20 cellular contexts compared by ENCODE assay signal in the genomic region with DNA sequence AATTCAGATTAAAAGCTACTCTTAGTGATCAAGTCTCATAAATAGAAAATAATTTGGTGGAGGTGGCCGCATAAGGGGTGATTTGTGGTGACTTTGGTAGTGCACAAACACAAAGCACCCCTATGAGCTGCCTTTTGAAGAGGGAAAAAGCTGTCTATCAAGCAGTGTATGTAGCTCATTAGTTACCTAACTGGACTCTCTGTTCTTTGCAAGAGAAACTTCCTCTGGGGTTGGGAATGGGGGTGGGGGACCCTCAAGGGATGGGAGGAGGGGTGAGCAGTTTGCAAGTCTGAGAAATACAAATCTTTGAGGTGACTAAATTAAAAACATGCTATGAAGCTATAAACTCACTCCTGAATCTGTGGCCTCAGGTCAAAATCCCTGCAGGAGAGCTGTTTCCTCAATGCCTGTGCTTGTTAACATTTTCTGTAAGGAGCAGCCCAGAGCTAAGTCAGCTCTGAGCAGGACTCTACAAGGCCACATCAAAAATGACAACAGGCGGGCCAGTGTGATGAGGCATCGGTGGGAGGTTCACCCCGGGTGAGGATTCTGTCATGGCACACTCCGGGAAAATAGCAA. TPM values are rescaled to one million over a fixed set of nuclear protein-coding genes. Genes with fewer than 3 reads are reported as not detected.
A peak's percentile ranks its signal among the peaks of the same experiment; 100 is the strongest.
DNase-seq lines count a peak whose midpoint lies in the region; ATAC-seq and TF ChIP-seq lines count a peak whose summit lies in the region.
"Had no signal": no experiment of that assay in that cellular context is flagged by ENCODE, and none has a peak within 500 bp of the region (broad histone marks: within the 10 kb centered on the region; RNA-seq: fewer than 3 reads in every experiment).

No MANE protein-coding gene starts in this region.

- H3K9me3 ChIP-seq in NT2/D1 (ENCODE audit: insufficient read depth, low read length) (peaks cover 2% of the 10 kb centered on the region; the same call in 1 of the 2 replicates), mammary epithelial cell (replicated peaks; ENCODE audit: insufficient read depth, low read length) (no peaks in the 10 kb centered on the region), esophagus muscularis mucosa (no peaks in the 10 kb centered on the region)
- H3K9me3 ChIP-seq: heart left ventricle, left lung, vagina had no signal

- CTCF ChIA-PET in activated CD8-positive, alpha-beta T cell treated with anti-CD3 and anti-CD28 coated beads for 36 hours (lab: Charles Lee) = interaction anchor here (1.0 to 1.9 kb wide), 11 partner anchors 12 to 87 kb away, joined by 3 to 6 read pairs (median 4); no protein-coding TSS in a partner anchor
- CTCF ChIA-PET in activated CD8-positive, alpha-beta T cell treated with anti-CD3 and anti-CD28 coated beads, Interleukin-2, amount 10 ng/mL, durations not matched to agents 7 days and 5 days (lab: Charles Lee) = interaction anchor here (0.6 to 2.3 kb wide), 16 partner anchors 11 to 442 kb away, joined by 3 to 11 read pairs (median 3); no protein-coding TSS in a partner anchor
- CTCF ChIA-PET in mammary epithelial cell (lab: Charles Lee; ENCODE audit: low non-redundant PET) = interaction anchor here (0.6 kb wide), 2 partner anchors 42 to 534 kb away, joined by 5 to 6 read pairs; no protein-coding TSS in a partner anchor

- peak overlapping the region; percentile 2 for H3K27ac ChIP-seq in mammary epithelial cell (ENCODE audit: insufficient read depth, low read depth, low read length)
- H3K27ac ChIP-seq in esophagus muscularis mucosa (replicated peaks in 1 of 4) = no peak overlapping the region
- H3K27ac ChIP-seq: cardiac muscle cell, heart left ventricle, left lung, vagina, WERI-Rb-1 had no signal

- TF ChIP-seq POLR2A in esophagus muscularis mucosa (IDR thresholded peaks at IDR 0.05; ENCODE audit: low read depth) = no peak

- no peaks in the 10 kb centered on the region for H4K20me1 ChIP-seq in mammary epithelial cell (ENCODE audit: insufficient read depth, low read length)

- H3K4me1 Mint-ChIP-seq in activated CD8-positive, alpha-beta T cell treated with anti-CD3 and anti-CD28 coated beads for 36 hours (ENCODE audit: low read depth) = peaks cover 71% of the 10 kb centered on the region
- peaks cover 60% of the 10 kb centered on the region for H3K4me1 Mint-ChIP-seq in activated CD8-positive, alpha-beta T cell treated with anti-CD3 and anti-CD28 coated beads, Interleukin-2, amount 10 ng/mL, durations not matched to agents 7 days and 5 days (ENCODE audit: low read depth)
- H3K4me1 Mint-ChIP-seq in osteocyte (ENCODE audit: unreplicated experiment) = peaks cover 40% of the 10 kb centered on the region

- peak overlapping the region; percentile 49 for H3K27ac Mint-ChIP-seq in activated CD8-positive, alpha-beta T cell treated with anti-CD3 and anti-CD28 coated beads for 36 hours
- H3K27ac Mint-ChIP-seq in activated CD8-positive, alpha-beta T cell treated with anti-CD3 and anti-CD28 coated beads, Interleukin-2, amount 10 ng/mL, durations not matched to agents 7 days and 5 days = no peak overlapping the region
- H3K27ac Mint-ChIP-seq in osteocyte (ENCODE audit: unreplicated experiment) = peak overlapping the region; percentile 86

- POLR2A ChIA-PET in activated CD8-positive, alpha-beta T cell treated with anti-CD3 and anti-CD28 coated beads for 36 hours (lab: Charles Lee) = interaction anchor here (1.1 to 1.6 kb wide), 6 partner anchors 14 to 66 kb away, joined by 3 to 6 read pairs (median 4); a partner anchor contains a TSS
- POLR2A ChIA-PET in activated CD8-positive, alpha-beta T cell treated with anti-CD3 and anti-CD28 coated beads, Interleukin-2, amount 10 ng/mL, durations not matched to agents 7 days and 5 days (lab: Charles Lee) = interaction anchor here (0.9 to 1.8 kb wide), 6 partner anchors 8 to 51 kb away, joined by 3 to 7 read pairs (median 4); a partner anchor contains a TSS

- H3K4me3 ChIP-seq in NT2/D1 (ENCODE audit: insufficient read length, low read depth) (no peak overlapping the region), mammary epithelial cell (replicated peaks in 1 of 3; ENCODE audit: insufficient read depth in 1 of 3, low read depth in 2 of 3, low read length in 3 of 3) (no peak overlapping the region), esophagus muscularis mucosa (no peak overlapping the region)
- H3K4me3 ChIP-seq: cardiac muscle cell, heart left ventricle, left lung, vagina had no signal

- intact Hi-C loops in activated CD8-positive, alpha-beta T cell treated with anti-CD3 and anti-CD28 coated beads for 36 hours (cut with micrococcal nuclease) = no loop called here
- intact Hi-C loops in mammary epithelial cell (cut with micrococcal nuclease) (no loop called here), esophagus muscularis mucosa (cut with DNase I) (no loop called here)

- WGBS in mammary epithelial cell (ENCODE audit: low coverage, missing lambda C conversion rate) = 70% methylated on average over 5 of the region's 5 CpGs
- WGBS in esophagus muscularis mucosa = 71% methylated on average over 5 of the region's 5 CpGs

- in situ Hi-C loops in mammary epithelial cell (cut with MboI; ENCODE audit: low sequenced_read_pairs in 2 of 2) = no loop called here

- H3K4me3 Mint-ChIP-seq in activated CD8-positive, alpha-beta T cell treated with anti-CD3 and anti-CD28 coated beads for 36 hours = no peak overlapping the region
- H3K4me3 Mint-ChIP-seq in activated CD8-positive, alpha-beta T cell treated with anti-CD3 and anti-CD28 coated beads, Interleukin-2, amount 10 ng/mL, durations not matched to agents 7 days and 5 days = no peak overlapping the region
- peak overlapping the region; percentile 1 for H3K4me3 Mint-ChIP-seq in osteocyte (ENCODE audit: unreplicated experiment)

- TF ChIP-seq EP300 in esophagus muscularis mucosa (IDR thresholded peaks at IDR 0.05) = no peak

- H3K9me3 Mint-ChIP-seq in activated CD8-positive, alpha-beta T cell treated with anti-CD3 and anti-CD28 coated beads for 36 hours = peaks cover 11% of the 10 kb centered on the region
- peaks cover 12% of the 10 kb centered on the region for H3K9me3 Mint-ChIP-seq in activated CD8-positive, alpha-beta T cell treated with anti-CD3 and anti-CD28 coated beads, Interleukin-2, amount 10 ng/mL, durations not matched to agents 7 days and 5 days (ENCODE audit: insufficient read depth)
- no peaks in the 10 kb centered on the region for H3K9me3 Mint-ChIP-seq in osteocyte (ENCODE audit: unreplicated experiment)

- no peak for ATAC-seq in activated CD8-positive, alpha-beta T cell treated with anti-CD3 and anti-CD28 coated beads for 36 hours
- ATAC-seq in activated CD8-positive, alpha-beta T cell treated with anti-CD3 and anti-CD28 coated beads, Interleukin-2, amount 10 ng/mL, durations not matched to agents 7 days and 5 days = no peak
- no peak for ATAC-seq in GM18517 (IDR thresholded peaks at IDR 0.05; ENCODE audit: unreplicated experiment)
- ATAC-seq: heart left ventricle, left lung had no signal

- no peaks in the 10 kb centered on the region for H3K27me3 Mint-ChIP-seq in activated CD8-positive, alpha-beta T cell treated with anti-CD3 and anti-CD28 coated beads for 36 hours
- no peaks in the 10 kb centered on the region for H3K27me3 Mint-ChIP-seq in activated CD8-positive, alpha-beta T cell treated with anti-CD3 and anti-CD28 coated beads, Interleukin-2, amount 10 ng/mL, durations not matched to agents 7 days and 5 days (ENCODE audit: low read depth)
- no peaks in the 10 kb centered on the region for H3K27me3 Mint-ChIP-seq in osteocyte (ENCODE audit: unreplicated experiment)

- H3K9ac ChIP-seq in NT2/D1 (ENCODE audit: insufficient read length, low read depth) (no peak overlapping the region), mammary epithelial cell (ENCODE audit: insufficient read depth, low read length) (no peak overlapping the region)

- H3K27me3 ChIP-seq in NT2/D1 (ENCODE audit: insufficient read depth, insufficient read length) (no peaks in the 10 kb centered on the region), mammary epithelial cell (ENCODE audit: insufficient read depth, low read length) (no peaks in the 10 kb centered on the region), esophagus muscularis mucosa (no peaks in the 10 kb centered on the region)
- H3K27me3 ChIP-seq: cardiac muscle cell, heart left ventricle, left lung, vagina had no signal

- dilution Hi-C loops in mammary epithelial cell (cut with HindIII; ENCODE audit: low sequenced_read_pairs) = no loop called here

- no TSS peak for BruUV-seq in mammary epithelial cell (replicated peaks; lab: Mats Ljungman, UMichigan)

- H3K36me3 ChIP-seq in NT2/D1 (ENCODE audit: insufficient read depth, insufficient read length, low read length) (no peaks in the 10 kb centered on the region), mammary epithelial cell (ENCODE audit: insufficient read depth, low read length) (no peaks in the 10 kb centered on the region), esophagus muscularis mucosa (no peaks in the 10 kb centered on the region)
- H3K36me3 ChIP-seq: cardiac muscle cell, heart left ventricle, left lung, vagina, WERI-Rb-1 had no signal

- DNase-seq in activated CD8-positive, alpha-beta T cell treated with anti-CD3 and anti-CD28 coated beads for 36 hours = no peak
- DNase-seq in activated CD8-positive, alpha-beta T cell treated with anti-CD3 and anti-CD28 coated beads, Interleukin-2, amount 10 ng/mL, durations not matched to agents 7 days and 5 days = no peak
- DNase-seq in NT2/D1 (ENCODE audit: low read depth, low spot score) = peak; percentile 9
- peak; percentile 59 for DNase-seq in mammary epithelial cell
- no peak for DNase-seq in osteocyte (ENCODE audit: extremely low spot score, unreplicated experiment)
- no peak for DNase-seq in medulla oblongata (ENCODE audit: extremely low spot score)
- DNase-seq in esophagus muscularis mucosa (ENCODE audit: extremely low spot score) = no peak
- DNase-seq: ACHN; DMS53; GOT3; heart left ventricle; NCI-H446; occipital lobe; Right ventricle myocardium superior; stimulated activated CD4-positive, alpha-beta T cell treated with anti-CD3 and anti-CD28 coated beads, Interleukin-15, amount 100 ng/mL, for 24 hours; WERI-Rb-1 had no signal

- no peak overlapping the region for H2AFZ ChIP-seq in mammary epithelial cell (ENCODE audit: low read depth, low read length)

- no peaks in the 10 kb centered on the region for H3K4me1 ChIP-seq in NT2/D1 (ENCODE audit: insufficient read depth, insufficient read length)
- no peaks in the 10 kb centered on the region for H3K4me1 ChIP-seq in mammary epithelial cell (ENCODE audit: insufficient read depth, low read length)
- no peaks in the 10 kb centered on the region for H3K4me1 ChIP-seq in esophagus muscularis mucosa
- H3K4me1 ChIP-seq: vagina had no signal

- H3K36me3 Mint-ChIP-seq in activated CD8-positive, alpha-beta T cell treated with anti-CD3 and anti-CD28 coated beads for 36 hours (ENCODE audit: low read depth) = peaks cover 23% of the 10 kb centered on the region
- H3K36me3 Mint-ChIP-seq in activated CD8-positive, alpha-beta T cell treated with anti-CD3 and anti-CD28 coated beads, Interleukin-2, amount 10 ng/mL, durations not matched to agents 7 days and 5 days (ENCODE audit: low read depth) = peaks cover 22% of the 10 kb centered on the region
- H3K36me3 Mint-ChIP-seq in osteocyte (ENCODE audit: unreplicated experiment) = no peaks in the 10 kb centered on the region

- no peak for TF ChIP-seq CTCF in activated CD8-positive, alpha-beta T cell treated with anti-CD3 and anti-CD28 coated beads for 36 hours (IDR thresholded peaks at IDR 0.05)
- TF ChIP-seq CTCF in mammary epithelial cell (conservative IDR thresholded peaks at IDR 0.05 in 1 of 2, IDR thresholded peaks at IDR 0.05 in 1 of 2; ENCODE audit: extremely low read depth in 1 of 2, insufficient read depth in 1 of 2, low read depth in 1 of 2, low read length in 2 of 2) = no peak
- no peak for TF ChIP-seq CTCF in osteocyte (IDR thresholded peaks at IDR 0.05)
- TF ChIP-seq CTCF in esophagus muscularis mucosa (IDR thresholded peaks at IDR 0.05) = no peak

- H3K4me2 ChIP-seq in mammary epithelial cell (ENCODE audit: insufficient read depth, low read depth, low read length) = no peak overlapping the region

- H3K79me2 ChIP-seq in mammary epithelial cell (ENCODE audit: insufficient read depth, low read length) = no peaks in the 10 kb centered on the region

RNA-seq across cellular contexts. Expression of a gene that starts 32.9 kb away (rescaled TPM):
- 100 to 1,000 TPM; 475 to 499 TPM for total RNA-seq in activated CD8-positive, alpha-beta T cell treated with anti-CD3 and anti-CD28 coated beads for 36 hours
- total RNA-seq in activated CD8-positive, alpha-beta T cell treated with anti-CD3 and anti-CD28 coated beads, Interleukin-2, amount 10 ng/mL, durations not matched to agents 7 days and 5 days = 100 to 1,000 TPM; 604 to 619 TPM
- total RNA-seq in mammary epithelial cell (under 1 TPM in 1 of 2 donors, not detected in 1; under 0.01 TPM), osteocyte (not detected in 2 replicates), esophagus muscularis mucosa (10 to 100 TPM in 2 of 4 donors, 1 to 10 TPM in 2; 7.0 to 40.3 (median 10.0) TPM)
- polyA plus RNA-seq in mammary epithelial cell = not detected
- not detected for polyA minus RNA-seq in mammary epithelial cell
- total RNA-seq: cardiac muscle cell had no signal
- polyA plus RNA-seq: cardiac muscle cell had no signal

Comparison
In these comparisons a context has a peak if more than half of its experiments do, and no peak if none do; other contexts are left out.
1. DNase-seq: peak in NT2/D1 (single experiment) and mammary epithelial cell (single experiment); none in activated CD8-positive, alpha-beta T cell treated with anti-CD3 and anti-CD28 coated beads for 36 hours (single experiment), activated CD8-positive, alpha-beta T cell treated with anti-CD3 and anti-CD28 coated beads, Interleukin-2, amount 10 ng/mL, durations not matched to agents 7 days and 5 days (single experiment), osteocyte (single experiment), medulla oblongata (single experiment) and esophagus muscularis mucosa (single experiment).
2. RNA of a gene that starts 32.9 kb away (total RNA-seq): 604 to 619 TPM in activated CD8-positive, alpha-beta T cell treated with anti-CD3 and anti-CD28 coated beads, Interleukin-2, amount 10 ng/mL, durations not matched to agents 7 days and 5 days and 475 to 499 TPM in activated CD8-positive, alpha-beta T cell treated with anti-CD3 and anti-CD28 coated beads for 36 hours; 7.0 to 40.3 TPM in esophagus muscularis mucosa, under 0.01 TPM in mammary epithelial cell and not detected in osteocyte; every median in the first group is over 10 times any median in the second.